ENCODE assay signal across 23 cellular contexts in genomic region chr20:45017281-45017680, GRCh38. TPM values are rescaled to one million over a fixed set of nuclear protein-coding genes. Genes with fewer than 3 reads are reported as not detected.
A peak's percentile ranks its signal among the peaks of the same experiment; 100 is the strongest.
DNase-seq lines count a peak whose midpoint lies in the region; ATAC-seq, FAIRE-seq and TF ChIP-seq lines count a peak whose summit lies in the region.
"Had no signal": no experiment of that assay in that cellular context is flagged by ENCODE, and none has a peak within 500 bp of the region (broad histone marks: within the 10 kb centered on the region; RNA-seq: fewer than 3 reads in every experiment).

No MANE protein-coding gene starts in this region.

- H3K4me1 ChIP-seq in foreskin keratinocyte, result peaks cover 42% of the 10 kb centered on the region

- H3K36me3 Mint-ChIP-seq in activated naive CD4-positive, alpha-beta T cell treated with anti-CD3 and anti-CD28 coated beads, Interleukin-2, amount 50 U/mL, for 72 hours, result peaks cover 10 to 36% of the 10 kb centered on the region in 2 donors
- H3K36me3 Mint-ChIP-seq in natural killer cell treated with Interleukin-12 subunit alpha and Interleukin-12 subunit beta and Interleukin-15 and Interleukin-18, amount 100 ng/mL, for 72 hours, result peaks cover 14% of the 10 kb centered on the region
- H3K36me3 Mint-ChIP-seq in mesothelial cell of epicardium, result no peaks in the 10 kb centered on the region

- H3K4me3 Mint-ChIP-seq in natural killer cell treated with Interleukin-12 subunit alpha and Interleukin-12 subunit beta and Interleukin-15 and Interleukin-18, amount 100 ng/mL, for 72 hours, result no peak overlapping the region
- no peak overlapping the region for H3K4me3 Mint-ChIP-seq in mesothelial cell of epicardium
- H3K4me3 Mint-ChIP-seq: T-helper 1 cell treated with Interleukin-12 subunit alpha and Interleukin-12 subunit beta and Interleukin-4 antibody, amounts not matched to agents 30 μg/mL and 1 μg/mL, for 36 hours had no signal

- peak overlapping the region; percentile 30 to 38 for H3K27ac Mint-ChIP-seq in activated naive CD4-positive, alpha-beta T cell treated with anti-CD3 and anti-CD28 coated beads, Interleukin-2, amount 50 U/mL, for 72 hours
- H3K27ac Mint-ChIP-seq in natural killer cell treated with Interleukin-12 subunit alpha and Interleukin-12 subunit beta and Interleukin-15 and Interleukin-18, amount 100 ng/mL, for 72 hours, result peak overlapping the region; percentile 8 to 64
- no peak overlapping the region for H3K27ac Mint-ChIP-seq in mesothelial cell of epicardium
- H3K27ac Mint-ChIP-seq: T-helper 1 cell treated with Interleukin-12 subunit alpha and Interleukin-12 subunit beta and Interleukin-4 antibody, amounts not matched to agents 30 μg/mL and 1 μg/mL, for 36 hours had no signal

- peaks cover 41 to 42% of the 10 kb centered on the region in 2 donors for H3K4me1 Mint-ChIP-seq in natural killer cell treated with Interleukin-12 subunit alpha and Interleukin-12 subunit beta and Interleukin-15 and Interleukin-18, amount 100 ng/mL, for 72 hours (ENCODE audit: low read depth in 2 of 2)
- H3K4me1 Mint-ChIP-seq in mesothelial cell of epicardium, result peaks cover 45% of the 10 kb centered on the region

- TF ChIP-seq CTCF in foreskin keratinocyte (conservative IDR thresholded peaks at IDR 0.05) (no peak), mesothelial cell of epicardium (IDR thresholded peaks at IDR 0.05; ENCODE audit: unreplicated experiment) (no peak)

- H3K27ac ChIP-seq in foreskin keratinocyte, result no peak overlapping the region
- H3K27ac ChIP-seq: cardiac muscle cell, dorsolateral prefrontal cortex, epithelial cell of prostate, stomach, upper lobe of left lung had no signal

- no peaks in the 10 kb centered on the region for H3K27me3 Mint-ChIP-seq in natural killer cell treated with Interleukin-12 subunit alpha and Interleukin-12 subunit beta and Interleukin-15 and Interleukin-18, amount 100 ng/mL, for 72 hours
- H3K27me3 Mint-ChIP-seq in mesothelial cell of epicardium (ENCODE audit: low read depth), result peaks cover 3% of the 10 kb centered on the region

- no peaks in the 10 kb centered on the region for H3K9me3 Mint-ChIP-seq in activated naive CD4-positive, alpha-beta T cell treated with anti-CD3 and anti-CD28 coated beads, Interleukin-2, amount 50 U/mL, for 72 hours
- H3K9me3 Mint-ChIP-seq in natural killer cell treated with Interleukin-12 subunit alpha and Interleukin-12 subunit beta and Interleukin-15 and Interleukin-18, amount 100 ng/mL, for 72 hours, result no peaks in the 10 kb centered on the region
- no peaks in the 10 kb centered on the region for H3K9me3 Mint-ChIP-seq in mesothelial cell of epicardium
- H3K9me3 Mint-ChIP-seq: T-helper 1 cell treated with Interleukin-12 subunit alpha and Interleukin-12 subunit beta and Interleukin-4 antibody, amounts not matched to agents 30 μg/mL and 1 μg/mL, for 36 hours had no signal

- peak; percentile 63 for FAIRE-seq in HTR-8/SVneo (lab: Jason Lieb, UNC)

- no peaks in the 10 kb centered on the region for H3K27me3 ChIP-seq in foreskin keratinocyte
- H3K27me3 ChIP-seq: cardiac muscle cell, dorsolateral prefrontal cortex, stomach, upper lobe of left lung had no signal

- no peak for DNase-seq in activated naive CD4-positive, alpha-beta T cell treated with anti-CD3 and anti-CD28 coated beads, Interleukin-2, amount 50 U/mL, for 72 hours (ENCODE audit: low spot score in 2 of 2)
- no peak for DNase-seq in activated naive CD4-positive, alpha-beta T cell treated with Interleukin-2 at 50 U/mL for 16 hours
- no peak for DNase-seq in HTR-8/SVneo (ENCODE audit: insufficient read length, low spot score)
- no peak for DNase-seq in foreskin keratinocyte
- no peak for DNase-seq in natural killer cell treated with Interleukin-12 subunit alpha and Interleukin-12 subunit beta and Interleukin-15 and Interleukin-18, amount 100 ng/mL, for 72 hours (ENCODE audit: low spot score)
- DNase-seq in iPS-NIHi11 (ENCODE audit: low spot score), result no peak
- no peak for DNase-seq in mesenteric fat pad (ENCODE audit: low spot score)
- no peak for DNase-seq in mesothelial cell of epicardium (ENCODE audit: low spot score in 2 of 2, unreplicated experiment in 2 of 2)
- DNase-seq: activated CD4-positive, alpha-beta T cell treated with anti-CD3 and anti-CD28 coated beads, Interleukin-2, amount 50 U/mL, for 4 hours; dorsolateral prefrontal cortex; HCEC 1CT; hippocampal formation; left cardiac atrium; NCI-H1048; NCI-H1930; NCI-H345; SHP77; stimulated activated CD4-positive, alpha-beta T cell treated with anti-CD3 and anti-CD28 coated beads, Interleukin-4, amount 100 ng/mL, for 1 hour; stomach; upper lobe of left lung had no signal

- no peak for ATAC-seq in activated naive CD4-positive, alpha-beta T cell treated with anti-CD3 and anti-CD28 coated beads, Interleukin-2, amount 50 U/mL, for 72 hours
- peak; percentile 32 for ATAC-seq in foreskin keratinocyte
- no peak for ATAC-seq in natural killer cell treated with Interleukin-12 subunit alpha and Interleukin-12 subunit beta and Interleukin-15 and Interleukin-18, amount 100 ng/mL, for 72 hours
- ATAC-seq: left cardiac atrium had no signal

RNA-seq across cellular contexts. Expression of gene STK4, which starts 51.0 kb away (rescaled TPM):
- 100 to 1,000 TPM; 149 to 205 TPM for total RNA-seq in activated naive CD4-positive, alpha-beta T cell treated with anti-CD3 and anti-CD28 coated beads, Interleukin-2, amount 50 U/mL, for 72 hours
- total RNA-seq in foreskin keratinocyte (31.1 and 32.0 TPM in 2 replicates), mesenteric fat pad (34.4 TPM), mesothelial cell of epicardium (29.9 to 31.7 TPM (median 31.3 TPM) in 3 replicates)
- 5.8 and 6.8 TPM in 2 replicates for polyA plus RNA-seq in foreskin keratinocyte
- 100 to 1,000 TPM; 157 to 264 TPM for total RNA-seq in natural killer cell treated with Interleukin-12 subunit alpha and Interleukin-12 subunit beta and Interleukin-15 and Interleukin-18, amount 100 ng/mL, for 72 hours

RNA-seq across cellular contexts. Expression of gene TOMM34, which starts 57.1 kb away (rescaled TPM):
- total RNA-seq in activated naive CD4-positive, alpha-beta T cell treated with anti-CD3 and anti-CD28 coated beads, Interleukin-2, amount 50 U/mL, for 72 hours, result 10 to 100 TPM; 39.4 to 50.8 TPM
- total RNA-seq in foreskin keratinocyte (51.1 and 53.5 TPM in 2 replicates), mesenteric fat pad (9.1 TPM), mesothelial cell of epicardium (43.7 to 47.3 TPM (median 45.6 TPM) in 3 replicates)
- polyA plus RNA-seq in foreskin keratinocyte, result 53.1 and 57.7 TPM in 2 replicates
- 10 to 100 TPM; 25.1 to 34.9 TPM for total RNA-seq in natural killer cell treated with Interleukin-12 subunit alpha and Interleukin-12 subunit beta and Interleukin-15 and Interleukin-18, amount 100 ng/mL, for 72 hours
